Comparison of ENCODE assay signal across 20 cellular contexts in genomic region chr17:79417589-79417988, GRCh38.
A peak's percentile ranks its signal among the peaks of the same experiment; 100 is the strongest.
DNase-seq lines count a peak whose midpoint lies in the region; TF ChIP-seq lines count a peak whose summit lies in the region.
"Had no signal": no experiment of that assay in that cellular context is flagged by ENCODE, and none has a peak within 500 bp of the region (broad histone marks: within the 10 kb centered on the region; RNA-seq: fewer than 3 reads in every experiment).

No MANE protein-coding gene starts in this region.

- peaks cover 35% of the 10 kb centered on the region for H3K4me1 Mint-ChIP-seq in glutamatergic neuron (ENCODE audit: low read depth, unreplicated experiment)
- H3K4me1 Mint-ChIP-seq in activated T-helper 1 cell treated with anti-CD3 and anti-CD28 coated beads, Interleukin-12 subunit alpha, Interleukin-12 subunit beta, Interleukin-2, Interleukin-4 antibody, amounts not matched to agents 30 ng/mL and 10 ng/mL and 1 ng/mL, durations not matched to agents 14 hours and 24 hours and 36 hours (ENCODE audit: low read depth) = peaks cover 7% of the 10 kb centered on the region
- H3K4me1 Mint-ChIP-seq: B cell had no signal

- H3K9me3 ChIP-seq in WERI-Rb-1 (ENCODE audit: severe bottlenecking) = no peaks in the 10 kb centered on the region
- H3K9me3 ChIP-seq: A549; BLaER1 treated with 17β-estradiol and CSF1 and Interleukin-3, amounts not matched to agents 10 nM and 100 nM; Caco-2 had no signal

- H3K27ac Mint-ChIP-seq in glutamatergic neuron (ENCODE audit: unreplicated experiment) = peak overlapping the region; percentile 14
- H3K27ac Mint-ChIP-seq in activated T-helper 1 cell treated with anti-CD3 and anti-CD28 coated beads, Interleukin-12 subunit alpha, Interleukin-12 subunit beta, Interleukin-2, Interleukin-4 antibody, amounts not matched to agents 30 ng/mL and 10 ng/mL and 1 ng/mL, durations not matched to agents 14 hours and 24 hours and 36 hours = no peak overlapping the region
- H3K27ac Mint-ChIP-seq: B cell; CD4-positive, alpha-beta T cell; CD8-positive, alpha-beta T cell had no signal

- peaks cover 16% of the 10 kb centered on the region for H3K9me3 Mint-ChIP-seq in glutamatergic neuron (ENCODE audit: unreplicated experiment)
- H3K9me3 Mint-ChIP-seq in activated T-helper 1 cell treated with anti-CD3 and anti-CD28 coated beads, Interleukin-12 subunit alpha, Interleukin-12 subunit beta, Interleukin-2, Interleukin-4 antibody, amounts not matched to agents 30 ng/mL and 10 ng/mL and 1 ng/mL, durations not matched to agents 14 hours and 24 hours and 36 hours = no peaks in the 10 kb centered on the region
- H3K9me3 Mint-ChIP-seq: CD4-positive, alpha-beta T cell; CD8-positive, alpha-beta T cell had no signal

- intact Hi-C loops in activated T-helper 1 cell treated with anti-CD3 and anti-CD28 coated beads, Interleukin-12 subunit alpha, Interleukin-12 subunit beta, Interleukin-2, Interleukin-4 antibody, amounts not matched to agents 30 ng/mL and 10 ng/mL and 1 ng/mL, durations not matched to agents 14 hours and 24 hours and 36 hours (cut with micrococcal nuclease) = no loop called here

- H3K4me3 Mint-ChIP-seq in glutamatergic neuron (ENCODE audit: unreplicated experiment) = peak overlapping the region; percentile 35
- H3K4me3 Mint-ChIP-seq in activated T-helper 1 cell treated with anti-CD3 and anti-CD28 coated beads, Interleukin-12 subunit alpha, Interleukin-12 subunit beta, Interleukin-2, Interleukin-4 antibody, amounts not matched to agents 30 ng/mL and 10 ng/mL and 1 ng/mL, durations not matched to agents 14 hours and 24 hours and 36 hours = no peak overlapping the region
- H3K4me3 Mint-ChIP-seq: B cell; CD4-positive, alpha-beta T cell; CD8-positive, alpha-beta T cell had no signal

- peak; percentile 34 for DNase-seq in DMS 273 (lab: John Stamatoyannopoulos, UW; ENCODE audit: unreplicated experiment)
- no peak for DNase-seq in DMS 273 treated with DMSO at 0.1 percent for 48 hours (lab: John Stamatoyannopoulos, UW)
- peak; percentile 66 for DNase-seq in G401 (ENCODE audit: low spot score)
- peak; percentile 21 for DNase-seq in NCI-H524 treated with DMSO at 0.1 percent for 48 hours (lab: John Stamatoyannopoulos, UW)
- no peak for DNase-seq in glutamatergic neuron
- no peak for DNase-seq in WERI-Rb-1
- DNase-seq in activated T-helper 1 cell treated with anti-CD3 and anti-CD28 coated beads, Interleukin-12 subunit alpha, Interleukin-12 subunit beta, Interleukin-2, Interleukin-4 antibody, amounts not matched to agents 30 ng/mL and 10 ng/mL and 1 ng/mL, durations not matched to agents 14 hours and 24 hours and 36 hours (ENCODE audit: low spot score) = no peak
- DNase-seq: AML-193; Caco-2; Calu3; CD4-positive, alpha-beta T cell; CD8-positive, alpha-beta T cell; DMS79 treated with DMSO at 0.1 percent for 48 hours; GDM1 had no signal

- no peaks in the 10 kb centered on the region for H3K27me3 ChIP-seq in WERI-Rb-1 (ENCODE audit: insufficient read depth, low read depth, severe bottlenecking)

- no peaks in the 10 kb centered on the region for H3K36me3 ChIP-seq in WERI-Rb-1
- H3K36me3 ChIP-seq: BLaER1 treated with 17β-estradiol and CSF1 and Interleukin-3, amounts not matched to agents 10 nM and 100 nM had no signal

- H3K27me3 Mint-ChIP-seq in glutamatergic neuron (ENCODE audit: unreplicated experiment) = peaks cover 2% of the 10 kb centered on the region
- no peaks in the 10 kb centered on the region for H3K27me3 Mint-ChIP-seq in activated T-helper 1 cell treated with anti-CD3 and anti-CD28 coated beads, Interleukin-12 subunit alpha, Interleukin-12 subunit beta, Interleukin-2, Interleukin-4 antibody, amounts not matched to agents 30 ng/mL and 10 ng/mL and 1 ng/mL, durations not matched to agents 14 hours and 24 hours and 36 hours (ENCODE audit: insufficient read depth)

- no peaks in the 10 kb centered on the region for H3K36me3 Mint-ChIP-seq in glutamatergic neuron (ENCODE audit: unreplicated experiment)
- H3K36me3 Mint-ChIP-seq in activated T-helper 1 cell treated with anti-CD3 and anti-CD28 coated beads, Interleukin-12 subunit alpha, Interleukin-12 subunit beta, Interleukin-2, Interleukin-4 antibody, amounts not matched to agents 30 ng/mL and 10 ng/mL and 1 ng/mL, durations not matched to agents 14 hours and 24 hours and 36 hours (ENCODE audit: low read depth) = no peaks in the 10 kb centered on the region
- H3K36me3 Mint-ChIP-seq: CD8-positive, alpha-beta T cell had no signal

- H3K27ac ChIP-seq in WERI-Rb-1 = no peak overlapping the region
- H3K27ac ChIP-seq: 22Rv1; BLaER1 treated with 17β-estradiol and CSF1 and Interleukin-3, amounts not matched to agents 10 nM and 100 nM; C4-2B had no signal

- H3K4me3 ChIP-seq in WERI-Rb-1 (ENCODE audit: low read depth, low read length) = no peak overlapping the region
- H3K4me3 ChIP-seq: A549; BLaER1 treated with 17β-estradiol and CSF1 and Interleukin-3, amounts not matched to agents 10 nM and 100 nM; GM12878 had no signal

- TF ChIP-seq CTCF in glutamatergic neuron (IDR thresholded peaks at IDR 0.05; ENCODE audit: partially characterized antibody, unreplicated experiment) (no peak), WERI-Rb-1 (IDR thresholded peaks at IDR 0.05; ENCODE audit: low read depth, low read length) (no peak)

- in situ Hi-C loops in G401 (cut with HindIII; ENCODE audit: low sequenced_read_pairs) = no loop called here

Comparison
In these comparisons a context has a peak if more than half of its experiments do, and no peak if none do; other contexts are left out.
1. DNase-seq: peak in DMS 273 (single experiment), G401 (single experiment) and NCI-H524 treated with DMSO at 0.1 percent for 48 hours (single experiment); none in DMS 273 treated with DMSO at 0.1 percent for 48 hours (single experiment), glutamatergic neuron (single experiment), WERI-Rb-1 (single experiment) and activated T-helper 1 cell treated with anti-CD3 and anti-CD28 coated beads, Interleukin-12 subunit alpha, Interleukin-12 subunit beta, Interleukin-2, Interleukin-4 antibody, amounts not matched to agents 30 ng/mL and 10 ng/mL and 1 ng/mL, durations not matched to agents 14 hours and 24 hours and 36 hours (single experiment).